1 cellular context compared by ENCODE assay signal in the genomic region with DNA sequence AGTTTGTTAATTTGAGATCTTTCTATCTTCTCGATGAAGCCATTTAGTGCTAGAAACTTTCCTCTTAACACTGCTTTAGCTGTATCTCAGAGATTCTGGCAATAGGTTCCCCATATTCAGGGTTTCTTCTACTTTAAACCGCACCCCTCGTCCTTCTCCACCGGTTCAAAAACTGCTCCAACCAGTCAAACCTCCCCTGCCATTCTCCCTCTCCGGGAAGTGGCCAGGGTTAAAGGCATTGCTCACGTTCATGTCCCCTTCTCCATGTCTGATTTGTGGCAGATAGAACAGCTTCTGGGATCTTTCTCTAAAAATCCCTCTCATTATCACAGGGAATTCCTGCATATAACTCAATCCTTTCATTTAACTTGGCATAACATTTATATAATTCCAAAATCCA.
TF ChIP-seq lines count a peak whose summit lies in the region.

No MANE protein-coding gene starts in this region.

TF ChIP-seq in GM23338, 12 proteins besides CTCF, POLR2A, EP300 and RAD21 (continued from another document):
- TF ChIP-seq, protein P1, sequence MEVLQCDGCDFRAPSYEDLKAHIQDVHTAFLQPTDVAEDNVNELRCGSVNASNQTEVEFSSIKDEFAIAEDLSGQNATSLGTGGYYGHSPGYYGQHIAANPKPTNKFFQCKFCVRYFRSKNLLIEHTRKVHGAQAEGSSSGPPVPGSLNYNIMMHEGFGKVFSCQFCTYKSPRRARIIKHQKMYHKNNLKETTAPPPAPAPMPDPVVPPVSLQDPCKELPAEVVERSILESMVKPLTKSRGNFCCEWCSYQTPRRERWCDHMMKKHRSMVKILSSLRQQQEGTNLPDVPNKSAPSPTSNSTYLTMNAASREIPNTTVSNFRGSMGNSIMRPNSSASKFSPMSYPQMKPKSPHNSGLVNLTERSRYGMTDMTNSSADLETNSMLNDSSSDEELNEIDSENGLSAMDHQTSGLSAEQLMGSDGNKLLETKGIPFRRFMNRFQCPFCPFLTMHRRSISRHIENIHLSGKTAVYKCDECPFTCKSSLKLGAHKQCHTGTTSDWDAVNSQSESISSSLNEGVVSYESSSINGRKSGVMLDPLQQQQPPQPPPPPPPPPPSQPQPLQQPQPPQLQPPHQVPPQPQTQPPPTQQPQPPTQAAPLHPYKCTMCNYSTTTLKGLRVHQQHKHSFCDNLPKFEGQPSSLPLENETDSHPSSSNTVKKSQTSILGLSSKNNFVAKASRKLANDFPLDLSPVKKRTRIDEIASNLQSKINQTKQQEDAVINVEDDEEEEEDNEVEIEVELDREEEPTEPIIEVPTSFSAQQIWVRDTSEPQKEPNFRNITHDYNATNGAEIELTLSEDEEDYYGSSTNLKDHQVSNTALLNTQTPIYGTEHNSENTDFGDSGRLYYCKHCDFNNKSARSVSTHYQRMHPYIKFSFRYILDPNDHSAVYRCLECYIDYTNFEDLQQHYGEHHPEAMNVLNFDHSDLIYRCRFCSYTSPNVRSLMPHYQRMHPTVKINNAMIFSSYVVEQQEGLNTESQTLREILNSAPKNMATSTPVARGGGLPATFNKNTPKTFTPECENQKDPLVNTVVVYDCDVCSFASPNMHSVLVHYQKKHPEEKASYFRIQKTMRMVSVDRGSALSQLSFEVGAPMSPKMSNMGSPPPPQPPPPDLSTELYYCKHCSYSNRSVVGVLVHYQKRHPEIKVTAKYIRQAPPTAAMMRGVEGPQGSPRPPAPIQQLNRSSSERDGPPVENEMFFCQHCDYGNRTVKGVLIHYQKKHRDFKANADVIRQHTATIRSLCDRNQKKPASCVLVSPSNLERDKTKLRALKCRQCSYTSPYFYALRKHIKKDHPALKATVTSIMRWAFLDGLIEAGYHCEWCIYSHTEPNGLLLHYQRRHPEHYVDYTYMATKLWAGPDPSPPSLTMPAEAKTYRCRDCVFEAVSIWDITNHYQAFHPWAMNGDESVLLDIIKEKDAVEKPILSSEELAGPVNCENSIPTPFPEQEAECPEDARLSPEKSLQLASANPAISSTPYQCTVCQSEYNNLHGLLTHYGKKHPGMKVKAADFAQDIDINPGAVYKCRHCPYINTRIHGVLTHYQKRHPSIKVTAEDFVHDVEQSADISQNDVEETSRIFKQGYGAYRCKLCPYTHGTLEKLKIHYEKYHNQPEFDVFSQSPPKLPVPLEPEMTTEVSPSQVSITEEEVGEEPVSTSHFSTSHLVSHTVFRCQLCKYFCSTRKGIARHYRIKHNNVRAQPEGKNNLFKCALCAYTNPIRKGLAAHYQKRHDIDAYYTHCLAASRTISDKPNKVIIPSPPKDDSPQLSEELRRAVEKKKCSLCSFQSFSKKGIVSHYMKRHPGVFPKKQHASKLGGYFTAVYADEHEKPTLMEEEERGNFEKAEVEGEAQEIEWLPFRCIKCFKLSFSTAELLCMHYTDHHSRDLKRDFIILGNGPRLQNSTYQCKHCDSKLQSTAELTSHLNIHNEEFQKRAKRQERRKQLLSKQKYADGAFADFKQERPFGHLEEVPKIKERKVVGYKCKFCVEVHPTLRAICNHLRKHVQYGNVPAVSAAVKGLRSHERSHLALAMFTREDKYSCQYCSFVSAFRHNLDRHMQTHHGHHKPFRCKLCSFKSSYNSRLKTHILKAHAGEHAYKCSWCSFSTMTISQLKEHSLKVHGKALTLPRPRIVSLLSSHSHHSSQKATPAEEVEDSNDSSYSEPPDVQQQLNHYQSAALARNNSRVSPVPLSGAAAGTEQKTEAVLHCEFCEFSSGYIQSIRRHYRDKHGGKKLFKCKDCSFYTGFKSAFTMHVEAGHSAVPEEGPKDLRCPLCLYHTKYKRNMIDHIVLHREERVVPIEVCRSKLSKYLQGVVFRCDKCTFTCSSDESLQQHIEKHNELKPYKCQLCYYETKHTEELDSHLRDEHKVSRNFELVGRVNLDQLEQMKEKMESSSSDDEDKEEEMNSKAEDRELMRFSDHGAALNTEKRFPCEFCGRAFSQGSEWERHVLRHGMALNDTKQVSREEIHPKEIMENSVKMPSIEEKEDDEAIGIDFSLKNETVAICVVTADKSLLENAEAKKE (CRISPR knock-in tag; IDR thresholded peaks at IDR 0.05) = no peak
- TF ChIP-seq, protein P2, sequence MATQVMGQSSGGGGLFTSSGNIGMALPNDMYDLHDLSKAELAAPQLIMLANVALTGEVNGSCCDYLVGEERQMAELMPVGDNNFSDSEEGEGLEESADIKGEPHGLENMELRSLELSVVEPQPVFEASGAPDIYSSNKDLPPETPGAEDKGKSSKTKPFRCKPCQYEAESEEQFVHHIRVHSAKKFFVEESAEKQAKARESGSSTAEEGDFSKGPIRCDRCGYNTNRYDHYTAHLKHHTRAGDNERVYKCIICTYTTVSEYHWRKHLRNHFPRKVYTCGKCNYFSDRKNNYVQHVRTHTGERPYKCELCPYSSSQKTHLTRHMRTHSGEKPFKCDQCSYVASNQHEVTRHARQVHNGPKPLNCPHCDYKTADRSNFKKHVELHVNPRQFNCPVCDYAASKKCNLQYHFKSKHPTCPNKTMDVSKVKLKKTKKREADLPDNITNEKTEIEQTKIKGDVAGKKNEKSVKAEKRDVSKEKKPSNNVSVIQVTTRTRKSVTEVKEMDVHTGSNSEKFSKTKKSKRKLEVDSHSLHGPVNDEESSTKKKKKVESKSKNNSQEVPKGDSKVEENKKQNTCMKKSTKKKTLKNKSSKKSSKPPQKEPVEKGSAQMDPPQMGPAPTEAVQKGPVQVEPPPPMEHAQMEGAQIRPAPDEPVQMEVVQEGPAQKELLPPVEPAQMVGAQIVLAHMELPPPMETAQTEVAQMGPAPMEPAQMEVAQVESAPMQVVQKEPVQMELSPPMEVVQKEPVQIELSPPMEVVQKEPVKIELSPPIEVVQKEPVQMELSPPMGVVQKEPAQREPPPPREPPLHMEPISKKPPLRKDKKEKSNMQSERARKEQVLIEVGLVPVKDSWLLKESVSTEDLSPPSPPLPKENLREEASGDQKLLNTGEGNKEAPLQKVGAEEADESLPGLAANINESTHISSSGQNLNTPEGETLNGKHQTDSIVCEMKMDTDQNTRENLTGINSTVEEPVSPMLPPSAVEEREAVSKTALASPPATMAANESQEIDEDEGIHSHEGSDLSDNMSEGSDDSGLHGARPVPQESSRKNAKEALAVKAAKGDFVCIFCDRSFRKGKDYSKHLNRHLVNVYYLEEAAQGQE (IDR thresholded peaks at IDR 0.05; ENCODE audit: unreplicated experiment) = no peak
- TF ChIP-seq POLR2AphosphoS5 (IDR thresholded peaks at IDR 0.05; ENCODE audit: low read depth) = no peak
- no peak for TF ChIP-seq CREB1 (CRISPR knock-in tag; IDR thresholded peaks at IDR 0.05; ENCODE audit: low read depth)
- TF ChIP-seq STAT1 (IDR thresholded peaks at IDR 0.05; ENCODE audit: unreplicated experiment) = no peak
